ENCODE assay signal across 10 cellular contexts in genomic region chr16:19882641-19883040, GRCh38. TPM values are rescaled to one million over a fixed set of nuclear protein-coding genes. Genes with fewer than 3 reads are reported as not detected.
A peak's percentile ranks its signal among the peaks of the same experiment; 100 is the strongest.
DNase-seq lines count a peak whose midpoint lies in the region; ATAC-seq and TF ChIP-seq lines count a peak whose summit lies in the region.
"Had no signal": no experiment of that assay in that cellular context is flagged by ENCODE, and none has a peak within 500 bp of the region (broad histone marks: within the 10 kb centered on the region; RNA-seq: fewer than 3 reads in every experiment).

No MANE protein-coding gene starts in this region.

- no peak for TF ChIP-seq CTCF in heart left ventricle (IDR thresholded peaks at IDR 0.05)
- TF ChIP-seq CTCF in dorsolateral prefrontal cortex (IDR thresholded peaks at IDR 0.05 in 54 of 56, conservative IDR thresholded peaks at IDR 0.05 in 2 of 56; ENCODE audit: low read depth in 1 of 56, partially characterized antibody in 56 of 56) = no peak
- no peak for TF ChIP-seq CTCF in upper lobe of left lung (IDR thresholded peaks at IDR 0.05)

- CTCF ChIA-PET in naive thymus-derived CD4-positive, alpha-beta T cell (lab: Charles Lee) = interaction anchor here (0.8 to 1.4 kb wide), 3 partner anchors 42 to 284 kb away, joined by 3 to 8 read pairs (median 4); no protein-coding TSS in a partner anchor

- peak overlapping the region in 11 of 12 donors; percentile 73 to 100 (median 93) for H3K4me3 ChIP-seq in heart left ventricle
- H3K4me3 ChIP-seq in dorsolateral prefrontal cortex = peak overlapping the region; percentile 53 to 99 (median 84)
- no peak overlapping the region for H3K4me3 ChIP-seq in naive thymus-derived CD4-positive, alpha-beta T cell (ENCODE audit: low read length)
- H3K4me3 ChIP-seq in upper lobe of left lung = peak overlapping the region in 3 of 4 donors; percentile 49 to 71 (median 65)

- no peak for TF ChIP-seq POLR2A in heart left ventricle (IDR thresholded peaks at IDR 0.05)
- TF ChIP-seq POLR2A in upper lobe of left lung (IDR thresholded peaks at IDR 0.05) = no peak

- no peaks in the 10 kb centered on the region for H3K9me3 Mint-ChIP-seq in naive thymus-derived CD4-positive, alpha-beta T cell
- H3K9me3 Mint-ChIP-seq: memory B cell had no signal

- POLR2A ChIA-PET in naive thymus-derived CD4-positive, alpha-beta T cell (lab: Charles Lee) = no interaction called here

- ATAC-seq in heart left ventricle (no peak), Right ventricle myocardium superior (ENCODE audit: poor library complexity) (no peak), upper lobe of left lung (ENCODE audit: low FRiP score in 2 of 2) (no peak), HG02678 (IDR thresholded peaks at IDR 0.05; ENCODE audit: unreplicated experiment) (no peak), HG03442 (IDR thresholded peaks at IDR 0.05; ENCODE audit: unreplicated experiment) (no peak)
- ATAC-seq in naive thymus-derived CD4-positive, alpha-beta T cell = no peak

- H3K27ac Mint-ChIP-seq in naive thymus-derived CD4-positive, alpha-beta T cell = peak overlapping the region in 1 of 9 donors; percentile 51
- H3K27ac Mint-ChIP-seq: memory B cell had no signal

- peaks cover 0 to 4% (median 0%) of the 10 kb centered on the region in 5 donors for H3K36me3 Mint-ChIP-seq in naive thymus-derived CD4-positive, alpha-beta T cell

- intact Hi-C loops in heart left ventricle (cut with DNase I) = loop anchor here in 9 of 10 donors (2.0 to 10.0 kb wide), 9 partner anchors 40 to 240 kb away; partner anchors contain the start of genes IQCK (in 7 of the 9) and KNOP1 (in 7 of the 9)
- intact Hi-C loops in Right ventricle myocardium superior (cut with DNase I) = loop anchor here (10.0 kb wide), 2 partner anchors 238 to 818 kb away; partner anchors contain the start of gene COQ7
- intact Hi-C loops in dorsolateral prefrontal cortex (cut with DNase I) = loop anchor here (2.0 to 10.0 kb wide), 5 partner anchors 20 to 305 kb away; no protein-coding TSS in a partner anchor
- intact Hi-C loops in naive thymus-derived CD4-positive, alpha-beta T cell (cut with micrococcal nuclease) = no loop called here

- DNase-seq in heart left ventricle (no peak), Right ventricle myocardium superior (no peak), dorsolateral prefrontal cortex (peak in 1 of 10 donors; percentile 58), upper lobe of left lung (no peak), DMS153 (lab: John Stamatoyannopoulos, UW) (no peak)
- DNase-seq in naive thymus-derived CD4-positive, alpha-beta T cell = no peak
- DNase-seq: NCI-H2029 had no signal

- TF ChIP-seq EP300 in upper lobe of left lung (IDR thresholded peaks at IDR 0.05) = no peak

- H3K9me3 ChIP-seq in heart left ventricle (no peaks in the 10 kb centered on the region), upper lobe of left lung (no peaks in the 10 kb centered on the region)
- no peaks in the 10 kb centered on the region for H3K9me3 ChIP-seq in naive thymus-derived CD4-positive, alpha-beta T cell (ENCODE audit: control insufficient read depth in 2 of 3, low read length in 3 of 3)

- H3K27me3 ChIP-seq in heart left ventricle (peaks cover 0 to 24% (median 0%) of the 10 kb centered on the region in 9 donors), dorsolateral prefrontal cortex (no peaks in the 10 kb centered on the region), upper lobe of left lung (peaks cover 0 to 11% (median 9%) of the 10 kb centered on the region in 4 donors)
- H3K27me3 ChIP-seq in naive thymus-derived CD4-positive, alpha-beta T cell (ENCODE audit: control insufficient read depth in 2 of 2, insufficient read depth in 2 of 2, low read length in 2 of 2) = peaks cover 0 to 12% of the 10 kb centered on the region in 2 donors

- H3K4me3 Mint-ChIP-seq in naive thymus-derived CD4-positive, alpha-beta T cell = peak overlapping the region; percentile 12 to 96 (median 80)
- H3K4me3 Mint-ChIP-seq: memory B cell had no signal

- peaks cover 4 to 43% (median 13%) of the 10 kb centered on the region in 5 donors for H3K27me3 Mint-ChIP-seq in naive thymus-derived CD4-positive, alpha-beta T cell

- H3K4me1 Mint-ChIP-seq in naive thymus-derived CD4-positive, alpha-beta T cell = peaks cover 12 to 29% (median 22%) of the 10 kb centered on the region in 7 donors

- WGBS in heart left ventricle, 4 donors = 26 to 35% (median 30%) methylated on average over 3 of the region's 3 CpGs
- 71 to 84% methylated on average over 3 of the region's 3 CpGs for WGBS in upper lobe of left lung, 2 donors

- peaks cover 3 to 69% (median 40%) of the 10 kb centered on the region in 12 donors for H3K4me1 ChIP-seq in heart left ventricle
- H3K4me1 ChIP-seq in naive thymus-derived CD4-positive, alpha-beta T cell (ENCODE audit: control insufficient read depth in 2 of 2, insufficient read depth in 2 of 2, low read length in 2 of 2) = peaks cover 9 to 23% of the 10 kb centered on the region in 2 donors
- peaks cover 24 to 39% (median 26%) of the 10 kb centered on the region in 4 donors for H3K4me1 ChIP-seq in upper lobe of left lung

- H3K36me3 ChIP-seq in heart left ventricle (peaks cover 0 to 31% (median 0%) of the 10 kb centered on the region in 9 donors), upper lobe of left lung (no peaks in the 10 kb centered on the region)
- no peaks in the 10 kb centered on the region for H3K36me3 ChIP-seq in naive thymus-derived CD4-positive, alpha-beta T cell (ENCODE audit: control insufficient read depth in 2 of 3, insufficient read depth in 3 of 3, low read length in 3 of 3)

- H3K27ac ChIP-seq in heart left ventricle (peak overlapping the region; percentile 72 to 96 (median 91)), dorsolateral prefrontal cortex (peak overlapping the region; percentile 81 to 99 (median 97)), upper lobe of left lung (no peak overlapping the region)
- no peak overlapping the region for H3K27ac ChIP-seq in naive thymus-derived CD4-positive, alpha-beta T cell (ENCODE audit: low read depth, low read length)

RNA-seq across cellular contexts. Expression of gene GPRC5B, which starts 2.0 kb away (rescaled TPM):
- total RNA-seq in heart left ventricle (100 to 1,000 TPM in 1 of 9 donors, 10 to 100 TPM in 8; 54.7 to 104 (median 77.9) TPM), Right ventricle myocardium superior (83.7 TPM), dorsolateral prefrontal cortex (1,000 to 10,000 TPM in 1 of 120 experiments, 100 to 1,000 TPM in 119; 255 to 1,354 (median 496) TPM), upper lobe of left lung (10 to 100 TPM in 1 of 6 donors, 1 to 10 TPM in 5; 3.6 to 21.5 (median 5.5) TPM)
- polyA plus RNA-seq in heart left ventricle = 10 to 100 TPM; 43.0 to 97.5 TPM
- total RNA-seq in naive thymus-derived CD4-positive, alpha-beta T cell = 1 to 10 TPM in 2 of 5 experiments, under 1 TPM in 3; 0.15 to 5.8 (median 0.40) TPM
- 1 to 10 TPM; 5.4 to 9.8 TPM for polyA plus RNA-seq in naive thymus-derived CD4-positive, alpha-beta T cell

Comparison
In these comparisons a context has a peak if more than half of its experiments do, and no peak if none do; other contexts are left out.
1. H3K27ac ChIP-seq: peak in heart left ventricle (12 of 12) and dorsolateral prefrontal cortex (59 of 59); none in naive thymus-derived CD4-positive, alpha-beta T cell (single experiment) and upper lobe of left lung (0 of 4).
2. intact Hi-C loops: an anchor here in heart left ventricle (2.0 to 10.0 kb wide), Right ventricle myocardium superior (10.0 kb wide) and dorsolateral prefrontal cortex (2.0 to 10.0 kb wide); none called in naive thymus-derived CD4-positive, alpha-beta T cell.